Comparison of ENCODE assay signal across 24 cellular contexts in genomic region chr6:27674882-27675281, GRCh38.
"Had no signal": no experiment of that assay in that cellular context is flagged by ENCODE, and none has a peak within 500 bp of the region (broad histone marks: within the 10 kb centered on the region; RNA-seq: fewer than 3 reads in every experiment).

No MANE protein-coding gene starts in this region.

- H3K4me2 ChIP-seq: KMS-11, SK-N-SH had no signal

- ATAC-seq: HepG2, Panc1, PC-3, T-helper 17 cell had no signal

- H3K9ac ChIP-seq: KMS-11, SK-N-SH had no signal

- H3K9me3 ChIP-seq: SK-N-SH had no signal

- DNase-seq: IMR-90; Kasumi-1; MV-4-11; NCI-H1092 treated with DMSO at 0.1 percent for 48 hours; NCI-H1436; NCI-H187; NCI-H2029; NCI-H2081 treated with DMSO at 0.1 percent for 48 hours; NCI-H2227 treated with DMSO at 0.1 percent for 48 hours; NCI-H446; NCI-H510A; NCI-H524 treated with DMSO at 0.1 percent for 48 hours; NCI-H69; NCI-H774; NK-92 treated with Interleukin-12 subunit alpha and Interleukin-12 subunit beta, amount 100 ng/mL, for 24 hours; PC-3; SHP77; SK-N-SH; T-helper 1 cell; T-helper 17 cell had no signal

- FAIRE-seq: HepG2 had no signal

- H3K27ac ChIP-seq: KMS-11, RWPE1 had no signal
